In genomic region chr6:72616406-72617015, GRCh38 we compare ENCODE assay signal across 1 cellular context.
TF ChIP-seq lines count a peak whose summit lies in the region.

No MANE protein-coding gene starts in this region.

TF ChIP-seq in SK-N-SH treated with all-trans-retinoic acid at 6 μM for 48 hours, 23 proteins besides CTCF, POLR2A, EP300 and RAD21 (continued from another document):
- no peak for TF ChIP-seq POU6F1 (CRISPR knock-in tag; IDR thresholded peaks at IDR 0.05; ENCODE audit: borderline replicate concordance, low read depth)
- TF ChIP-seq CSDC2 (CRISPR knock-in tag; IDR thresholded peaks at IDR 0.05), result no peak
- TF ChIP-seq ZNF565 (CRISPR knock-in tag; conservative IDR thresholded peaks at IDR 0.05; ENCODE audit: low read depth), result no peak
- no peak for TF ChIP-seq TCF4 (CRISPR knock-in tag; IDR thresholded peaks at IDR 0.05; ENCODE audit: borderline replicate concordance)
- no peak for TF ChIP-seq BACH2 (CRISPR knock-in tag; IDR thresholded peaks at IDR 0.05; ENCODE audit: borderline replicate concordance)
- TF ChIP-seq ISL1 (CRISPR knock-in tag; IDR thresholded peaks at IDR 0.05), result no peak
- TF ChIP-seq ZNF70 (CRISPR knock-in tag; IDR thresholded peaks at IDR 0.05), result no peak
TF ChIP-seq in SK-N-SH treated with all-trans-retinoic acid at 6 μM for 48 hours: peak in this region for 0.
